Comparison of ENCODE assay signal across 2 cellular contexts in the genomic region with DNA sequence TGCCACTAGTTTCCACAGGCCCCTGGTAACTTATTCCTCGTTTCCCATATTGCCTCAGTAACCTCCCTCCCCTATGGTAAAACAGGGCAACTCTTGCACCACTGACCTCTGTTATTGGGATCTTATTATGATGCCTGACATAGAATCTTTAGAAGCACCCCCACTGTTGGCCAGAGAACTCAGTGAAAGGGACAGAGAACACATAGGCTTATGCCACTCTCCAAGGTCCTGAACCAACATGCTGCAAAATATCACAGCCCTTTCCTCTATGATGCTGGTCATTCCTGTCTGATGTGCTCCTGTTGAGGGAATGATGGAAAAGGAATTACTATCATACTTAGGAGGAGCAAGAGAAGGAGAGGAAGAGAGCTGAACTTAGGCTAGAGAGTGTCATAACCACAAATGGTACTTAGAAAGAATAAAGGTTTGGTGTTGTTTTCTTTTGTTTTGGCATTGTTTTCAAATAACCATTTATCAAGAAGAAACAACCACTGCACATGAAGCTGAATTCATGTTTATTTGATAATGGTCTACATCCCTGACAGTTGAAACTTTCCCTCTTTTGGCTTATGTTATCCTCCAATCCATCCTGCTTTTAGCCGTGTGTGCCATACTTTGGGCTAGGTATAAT.
TF ChIP-seq lines count a peak whose summit lies in the region.

No MANE protein-coding gene starts in this region.

TF ChIP-seq in K562, 482 proteins besides CTCF, POLR2A, EP300 and RAD21 (continued from another document):
- TF ChIP-seq REST (CRISPR knock-in tag; IDR thresholded peaks at IDR 0.05; ENCODE audit: low read depth) = peak; percentile 85
- no peak for TF ChIP-seq ZNF175 (CRISPR knock-in tag; IDR thresholded peaks at IDR 0.05; ENCODE audit: low read depth)
- TF ChIP-seq, protein P1, sequence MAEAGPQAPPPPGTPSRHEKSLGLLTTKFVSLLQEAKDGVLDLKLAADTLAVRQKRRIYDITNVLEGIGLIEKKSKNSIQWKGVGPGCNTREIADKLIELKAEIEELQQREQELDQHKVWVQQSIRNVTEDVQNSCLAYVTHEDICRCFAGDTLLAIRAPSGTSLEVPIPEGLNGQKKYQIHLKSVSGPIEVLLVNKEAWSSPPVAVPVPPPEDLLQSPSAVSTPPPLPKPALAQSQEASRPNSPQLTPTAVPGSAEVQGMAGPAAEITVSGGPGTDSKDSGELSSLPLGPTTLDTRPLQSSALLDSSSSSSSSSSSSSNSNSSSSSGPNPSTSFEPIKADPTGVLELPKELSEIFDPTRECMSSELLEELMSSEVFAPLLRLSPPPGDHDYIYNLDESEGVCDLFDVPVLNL (CRISPR knock-in tag; IDR thresholded peaks at IDR 0.05; ENCODE audit: low read depth) = no peak
- peak; percentile 87 for TF ChIP-seq EHMT2 (IDR thresholded peaks at IDR 0.05)
- TF ChIP-seq PKNOX1 (IDR thresholded peaks at IDR 0.05) = no peak
- no peak for TF ChIP-seq MXI1 (IDR thresholded peaks at IDR 0.05; ENCODE audit: low read depth, low read length)

TF ChIP-seq in HepG2, 621 proteins besides CTCF, POLR2A, EP300 and RAD21 (continued from another document):
- TF ChIP-seq ZNF646 (CRISPR knock-in tag; IDR thresholded peaks at IDR 0.05) (no peak), MEIS2 (CRISPR knock-in tag; IDR thresholded peaks at IDR 0.05) (no peak), RARA (CRISPR knock-in tag; IDR thresholded peaks at IDR 0.05) (0 out of 2 replicates have a peak, but pooled peaks have one; percentile 11), HDAC2 (CRISPR knock-in tag; IDR thresholded peaks at IDR 0.05) (0 out of 2 replicates have a peak, but pooled peaks have one; percentile 25), SP5 (CRISPR knock-in tag; IDR thresholded peaks at IDR 0.05; ENCODE audit: borderline replicate concordance, low read depth) (no peak), CCDC6 (CRISPR knock-in tag; IDR thresholded peaks at IDR 0.05) (no peak), ZNF556 (CRISPR knock-in tag; IDR thresholded peaks at IDR 0.05; ENCODE audit: borderline replicate concordance) (no peak), REST (IDR thresholded peaks at IDR 0.05; ENCODE audit: borderline replicate concordance in 1 of 2, low read depth in 1 of 2, low read length in 2 of 2) (peak; percentile 72 to 95), ZNF280B (CRISPR knock-in tag; IDR thresholded peaks at IDR 0.05; ENCODE audit: borderline replicate concordance) (no peak), ZNF17 (CRISPR knock-in tag; IDR thresholded peaks at IDR 0.05) (no peak), NCOA5 (CRISPR knock-in tag; IDR thresholded peaks at IDR 0.05) (no peak), NKX3-1 (CRISPR knock-in tag; IDR thresholded peaks at IDR 0.05) (no peak), EHMT2 (IDR thresholded peaks at IDR 0.05; ENCODE audit: borderline replicate concordance, low read depth, low read length) (peak; percentile 76; the same call in 1 of the 2 replicates), JDP2 (CRISPR knock-in tag; IDR thresholded peaks at IDR 0.05; ENCODE audit: borderline replicate concordance) (no peak), UBTF (CRISPR knock-in tag; IDR thresholded peaks at IDR 0.05) (no peak), ZNF547 (CRISPR knock-in tag; IDR thresholded peaks at IDR 0.05) (no peak), ATRX (CRISPR knock-in tag; IDR thresholded peaks at IDR 0.05; ENCODE audit: borderline replicate concordance) (no peak), ZNF205 (CRISPR knock-in tag; IDR thresholded peaks at IDR 0.05) (no peak), JUN (CRISPR knock-in tag; IDR thresholded peaks at IDR 0.05) (no peak), CBX1 (IDR thresholded peaks at IDR 0.05; ENCODE audit: low read depth) (no peak), ZNF136 (CRISPR knock-in tag; IDR thresholded peaks at IDR 0.05; ENCODE audit: low read depth) (no peak), ZNF331 (CRISPR knock-in tag; IDR thresholded peaks at IDR 0.05) (peak; percentile 42; the same call in 1 of the 2 replicates), SMC3 (IDR thresholded peaks at IDR 0.05; ENCODE audit: low read length) (no peak), TEAD3 (CRISPR knock-in tag; optimal IDR thresholded peaks at IDR 0.05; ENCODE audit: borderline replicate concordance) (no peak), ZNF383 (CRISPR knock-in tag; IDR thresholded peaks at IDR 0.05; ENCODE audit: borderline replicate concordance) (no peak), MIER2 (CRISPR knock-in tag; IDR thresholded peaks at IDR 0.05) (peak; percentile 96), PHF20 (CRISPR knock-in tag; IDR thresholded peaks at IDR 0.05) (no peak)
- TF ChIP-seq, protein P2, sequence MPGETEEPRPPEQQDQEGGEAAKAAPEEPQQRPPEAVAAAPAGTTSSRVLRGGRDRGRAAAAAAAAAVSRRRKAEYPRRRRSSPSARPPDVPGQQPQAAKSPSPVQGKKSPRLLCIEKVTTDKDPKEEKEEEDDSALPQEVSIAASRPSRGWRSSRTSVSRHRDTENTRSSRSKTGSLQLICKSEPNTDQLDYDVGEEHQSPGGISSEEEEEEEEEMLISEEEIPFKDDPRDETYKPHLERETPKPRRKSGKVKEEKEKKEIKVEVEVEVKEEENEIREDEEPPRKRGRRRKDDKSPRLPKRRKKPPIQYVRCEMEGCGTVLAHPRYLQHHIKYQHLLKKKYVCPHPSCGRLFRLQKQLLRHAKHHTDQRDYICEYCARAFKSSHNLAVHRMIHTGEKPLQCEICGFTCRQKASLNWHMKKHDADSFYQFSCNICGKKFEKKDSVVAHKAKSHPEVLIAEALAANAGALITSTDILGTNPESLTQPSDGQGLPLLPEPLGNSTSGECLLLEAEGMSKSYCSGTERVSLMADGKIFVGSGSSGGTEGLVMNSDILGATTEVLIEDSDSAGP (CRISPR knock-in tag; IDR thresholded peaks at IDR 0.05; ENCODE audit: borderline replicate concordance) = no peak
- TF ChIP-seq, protein P3, sequence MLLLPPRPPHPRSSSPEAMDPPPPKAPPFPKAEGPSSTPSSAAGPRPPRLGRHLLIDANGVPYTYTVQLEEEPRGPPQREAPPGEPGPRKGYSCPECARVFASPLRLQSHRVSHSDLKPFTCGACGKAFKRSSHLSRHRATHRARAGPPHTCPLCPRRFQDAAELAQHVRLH (CRISPR knock-in tag; IDR thresholded peaks at IDR 0.05; ENCODE audit: borderline replicate concordance, low read depth) = no peak
- TF ChIP-seq, protein P4, sequence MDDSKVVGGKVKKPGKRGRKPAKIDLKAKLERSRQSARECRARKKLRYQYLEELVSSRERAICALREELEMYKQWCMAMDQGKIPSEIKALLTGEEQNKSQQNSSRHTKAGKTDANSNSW (CRISPR knock-in tag; IDR thresholded peaks at IDR 0.05; ENCODE audit: borderline replicate concordance) = no peak
- TF ChIP-seq, protein P5, sequence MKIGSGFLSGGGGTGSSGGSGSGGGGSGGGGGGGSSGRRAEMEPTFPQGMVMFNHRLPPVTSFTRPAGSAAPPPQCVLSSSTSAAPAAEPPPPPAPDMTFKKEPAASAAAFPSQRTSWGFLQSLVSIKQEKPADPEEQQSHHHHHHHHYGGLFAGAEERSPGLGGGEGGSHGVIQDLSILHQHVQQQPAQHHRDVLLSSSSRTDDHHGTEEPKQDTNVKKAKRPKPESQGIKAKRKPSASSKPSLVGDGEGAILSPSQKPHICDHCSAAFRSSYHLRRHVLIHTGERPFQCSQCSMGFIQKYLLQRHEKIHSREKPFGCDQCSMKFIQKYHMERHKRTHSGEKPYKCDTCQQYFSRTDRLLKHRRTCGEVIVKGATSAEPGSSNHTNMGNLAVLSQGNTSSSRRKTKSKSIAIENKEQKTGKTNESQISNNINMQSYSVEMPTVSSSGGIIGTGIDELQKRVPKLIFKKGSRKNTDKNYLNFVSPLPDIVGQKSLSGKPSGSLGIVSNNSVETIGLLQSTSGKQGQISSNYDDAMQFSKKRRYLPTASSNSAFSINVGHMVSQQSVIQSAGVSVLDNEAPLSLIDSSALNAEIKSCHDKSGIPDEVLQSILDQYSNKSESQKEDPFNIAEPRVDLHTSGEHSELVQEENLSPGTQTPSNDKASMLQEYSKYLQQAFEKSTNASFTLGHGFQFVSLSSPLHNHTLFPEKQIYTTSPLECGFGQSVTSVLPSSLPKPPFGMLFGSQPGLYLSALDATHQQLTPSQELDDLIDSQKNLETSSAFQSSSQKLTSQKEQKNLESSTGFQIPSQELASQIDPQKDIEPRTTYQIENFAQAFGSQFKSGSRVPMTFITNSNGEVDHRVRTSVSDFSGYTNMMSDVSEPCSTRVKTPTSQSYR (CRISPR knock-in tag; IDR thresholded peaks at IDR 0.05; ENCODE audit: borderline replicate concordance) = no peak
